In the genomic region with DNA sequence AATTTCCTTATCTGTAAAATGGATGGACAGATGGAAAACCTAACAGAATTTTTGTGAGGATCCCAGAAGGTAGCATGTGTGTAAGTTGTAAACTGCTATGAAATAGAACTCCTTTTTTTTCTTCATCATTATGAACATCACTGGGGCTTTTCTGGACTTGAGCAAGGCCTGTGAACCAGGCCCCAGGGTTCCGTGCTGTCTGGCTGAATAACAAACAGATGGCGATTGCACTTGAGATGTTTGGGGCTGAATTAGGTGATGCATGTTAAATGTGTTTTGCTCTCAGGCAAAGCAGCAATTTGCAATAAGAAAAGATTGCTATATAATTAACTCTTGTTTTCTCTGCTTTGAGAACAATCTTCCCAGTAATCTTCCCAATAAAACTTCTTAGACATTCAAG, we compare ENCODE assay signal across 13 cellular contexts.
DNase-seq lines count a peak whose midpoint lies in the region; ATAC-seq and TF ChIP-seq lines count a peak whose summit lies in the region.
"Had no signal": no experiment of that assay in that cellular context is flagged by ENCODE, and none has a peak within 500 bp of the region (broad histone marks: within the 10 kb centered on the region; RNA-seq: fewer than 3 reads in every experiment).

No MANE protein-coding gene starts in this region.

- no peaks in the 10 kb centered on the region for H3K36me3 Mint-ChIP-seq in mesothelial cell of epicardium
- H3K36me3 Mint-ChIP-seq: CD8-positive, alpha-beta T cell had no signal

- no peak overlapping the region for H3K4me3 Mint-ChIP-seq in mesothelial cell of epicardium
- H3K4me3 Mint-ChIP-seq: B cell; CD8-positive, alpha-beta T cell had no signal

- peaks cover 13% of the 10 kb centered on the region for H3K4me1 Mint-ChIP-seq in mesothelial cell of epicardium
- H3K4me1 Mint-ChIP-seq: B cell had no signal

- H3K27ac Mint-ChIP-seq in mesothelial cell of epicardium = peak overlapping the region; percentile 78
- H3K27ac Mint-ChIP-seq: B cell; CD8-positive, alpha-beta T cell had no signal

- no peak for ATAC-seq in omental fat pad (ENCODE audit: low FRiP score)
- ATAC-seq: A549; CD8-positive, alpha-beta T cell had no signal

- no peak for TF ChIP-seq CTCF in mesothelial cell of epicardium (IDR thresholded peaks at IDR 0.05; ENCODE audit: unreplicated experiment)
- no peak for TF ChIP-seq CTCF in omental fat pad (IDR thresholded peaks at IDR 0.05)

- no peaks in the 10 kb centered on the region for H3K27me3 Mint-ChIP-seq in mesothelial cell of epicardium (ENCODE audit: low read depth)

- peak; percentile 42 for DNase-seq in DMS 273 (lab: John Stamatoyannopoulos, UW; ENCODE audit: unreplicated experiment)
- no peak for DNase-seq in DMS 273 treated with DMSO at 0.1 percent for 48 hours (lab: John Stamatoyannopoulos, UW)
- peak; percentile 81 for DNase-seq in cerebellar cortex (ENCODE audit: low spot score)
- no peak for DNase-seq in mesothelial cell of epicardium (ENCODE audit: low spot score in 2 of 2, unreplicated experiment in 2 of 2)
- DNase-seq in GF-D8 (lab: John Stamatoyannopoulos, UW) = no peak
- no peak for DNase-seq in omental fat pad (ENCODE audit: low spot score)
- no peak for DNase-seq in HPDE6-E6E7 (ENCODE audit: extremely low spot score)
- DNase-seq: Calu3; CD8-positive, alpha-beta T cell; GDM1; KG1 had no signal

- no peaks in the 10 kb centered on the region for H3K9me3 Mint-ChIP-seq in mesothelial cell of epicardium
- H3K9me3 Mint-ChIP-seq: CD8-positive, alpha-beta T cell had no signal

Comparison
In these comparisons a context has a peak if more than half of its experiments do, and no peak if none do; other contexts are left out.
1. DNase-seq: peak in DMS 273 (single experiment) and cerebellar cortex (single experiment); none in DMS 273 treated with DMSO at 0.1 percent for 48 hours (single experiment), mesothelial cell of epicardium (0 of 2), GF-D8 (single experiment), omental fat pad (single experiment) and HPDE6-E6E7 (single experiment).